Comparison of ENCODE assay signal across 19 cellular contexts in the genomic region with DNA sequence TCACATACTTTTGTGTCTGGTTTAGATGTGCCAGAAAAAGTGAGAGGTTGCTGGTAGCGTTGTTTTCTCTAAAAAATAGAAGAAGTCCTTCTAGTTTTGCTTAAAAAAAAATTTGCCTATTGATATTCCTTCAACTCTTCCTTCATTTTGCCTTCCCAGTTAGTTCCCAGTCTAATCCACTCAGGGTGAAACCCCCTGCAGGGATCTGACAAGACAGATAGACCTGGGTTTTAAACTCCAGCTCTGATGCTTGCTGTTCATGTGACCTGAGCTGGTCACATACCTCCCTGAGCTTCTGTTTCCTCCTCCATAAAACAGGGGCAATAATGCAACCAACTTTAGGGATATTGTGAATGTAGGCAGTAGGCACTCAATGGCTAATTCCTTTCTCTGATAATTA. TPM values are rescaled to one million over a fixed set of nuclear protein-coding genes. Genes with fewer than 3 reads are reported as not detected.
DNase-seq lines count a peak whose midpoint lies in the region; ATAC-seq and TF ChIP-seq lines count a peak whose summit lies in the region.
"Had no signal": no experiment of that assay in that cellular context is flagged by ENCODE, and none has a peak within 500 bp of the region (broad histone marks: within the 10 kb centered on the region; RNA-seq: fewer than 3 reads in every experiment).

No MANE protein-coding gene starts in this region.

- intact Hi-C loops in PC-9 (cut with micrococcal nuclease; ENCODE audit: unreplicated experiment): loop anchor here (5.0 kb wide), 2 partner anchors 41 to 166 kb away; a partner anchor contains a TSS

- peak overlapping the region; percentile 35 for H3K27ac Mint-ChIP-seq in memory B cell
- peak overlapping the region; percentile 70 for H3K27ac Mint-ChIP-seq in stimulated activated memory B cell treated with anti-CD40 and anti-IgM and Interleukin-4, amounts not matched to agents 10 μg/mL and 1 μg/mL and 100 μg/mL, for 72 hours
- no peak overlapping the region for H3K27ac Mint-ChIP-seq in stimulated activated effector memory CD8-positive, alpha-beta T cell treated with anti-CD3 and anti-CD28 coated beads, Interleukin-12 subunit alpha, Interleukin-12 subunit beta, amount 100 ng/mL, for 72 hours

- no peaks in the 10 kb centered on the region for H4K20me1 ChIP-seq in PC-9 (ENCODE audit: insufficient read depth)

- H3K4me3 ChIP-seq in PC-9: no peak overlapping the region
- H3K4me3 ChIP-seq: GM12878, SJSA1 had no signal

- no peaks in the 10 kb centered on the region for H3K36me3 ChIP-seq in PC-9 (ENCODE audit: low read depth)
- H3K36me3 ChIP-seq: SJSA1 had no signal

- no peaks in the 10 kb centered on the region for H3K9me3 Mint-ChIP-seq in memory B cell
- no peaks in the 10 kb centered on the region for H3K9me3 Mint-ChIP-seq in stimulated activated memory B cell treated with anti-CD40 and anti-IgM and Interleukin-4, amounts not matched to agents 10 μg/mL and 1 μg/mL and 100 μg/mL, for 72 hours
- H3K9me3 Mint-ChIP-seq in stimulated activated effector memory CD8-positive, alpha-beta T cell treated with anti-CD3 and anti-CD28 coated beads, Interleukin-12 subunit alpha, Interleukin-12 subunit beta, amount 100 ng/mL, for 72 hours: no peaks in the 10 kb centered on the region

- H3K9me3 ChIP-seq in PC-9 (ENCODE audit: insufficient read depth, low read depth): no peaks in the 10 kb centered on the region
- H3K9me3 ChIP-seq: SJSA1 had no signal

- H3K4me3 Mint-ChIP-seq in memory B cell: no peak overlapping the region
- no peak overlapping the region for H3K4me3 Mint-ChIP-seq in stimulated activated memory B cell treated with anti-CD40 and anti-IgM and Interleukin-4, amounts not matched to agents 10 μg/mL and 1 μg/mL and 100 μg/mL, for 72 hours
- no peak overlapping the region for H3K4me3 Mint-ChIP-seq in stimulated activated effector memory CD8-positive, alpha-beta T cell treated with anti-CD3 and anti-CD28 coated beads, Interleukin-12 subunit alpha, Interleukin-12 subunit beta, amount 100 ng/mL, for 72 hours

- H3K9me2 ChIP-seq in PC-9 (ENCODE audit: insufficient read depth): no peaks in the 10 kb centered on the region

- DNase-seq in NCI-H82 (lab: John Stamatoyannopoulos, UW) (peak; percentile 51), NCI-H82 treated with DMSO at 0.1 percent for 48 hours (lab: John Stamatoyannopoulos, UW; ENCODE audit: unreplicated experiment) (no peak), PC-9 (no peak), memory B cell (ENCODE audit: low spot score in 2 of 2) (no peak), kidney glomerular epithelial cell (lab: John Stamatoyannopoulos, UW) (no peak)
- DNase-seq in stimulated activated effector memory CD8-positive, alpha-beta T cell treated with anti-CD3 and anti-CD28 coated beads, Interleukin-12 subunit alpha, Interleukin-12 subunit beta, amount 100 ng/mL, for 72 hours (ENCODE audit: low spot score in 2 of 2): no peak
- DNase-seq: DND-41, HCEC 1CT, Karpas-422, MM.1S, NCI-H1092 treated with DMSO at 0.1 percent for 48 hours, NCI-H1694, NCI-H226, NCI-H526 had no signal

- H3K27me3 ChIP-seq in PC-9 (ENCODE audit: insufficient read depth, low read depth): no peaks in the 10 kb centered on the region
- H3K27me3 ChIP-seq: SJSA1 had no signal

- peaks cover 21% of the 10 kb centered on the region for H3K4me1 Mint-ChIP-seq in memory B cell
- H3K4me1 Mint-ChIP-seq in stimulated activated memory B cell treated with anti-CD40 and anti-IgM and Interleukin-4, amounts not matched to agents 10 μg/mL and 1 μg/mL and 100 μg/mL, for 72 hours: peaks cover 42% of the 10 kb centered on the region
- peaks cover 58% of the 10 kb centered on the region for H3K4me1 Mint-ChIP-seq in stimulated activated effector memory CD8-positive, alpha-beta T cell treated with anti-CD3 and anti-CD28 coated beads, Interleukin-12 subunit alpha, Interleukin-12 subunit beta, amount 100 ng/mL, for 72 hours

- peak overlapping the region; percentile 73 for H3K4me2 ChIP-seq in PC-9

- no peak overlapping the region for H2AFZ ChIP-seq in PC-9

- POLR2A ChIA-PET in PC-9 (lab: Charles Lee; ENCODE audit: unreplicated experiment): interaction anchor here (0.6 kb wide), 1 partner anchor 515 kb away, joined by 8 read pairs; no protein-coding TSS in a partner anchor

- no TSS peak for BruUV-seq in PC-9 (replicated peaks; lab: Mats Ljungman, UMichigan)

- no peaks in the 10 kb centered on the region for H3K36me3 Mint-ChIP-seq in memory B cell
- no peaks in the 10 kb centered on the region for H3K36me3 Mint-ChIP-seq in stimulated activated memory B cell treated with anti-CD40 and anti-IgM and Interleukin-4, amounts not matched to agents 10 μg/mL and 1 μg/mL and 100 μg/mL, for 72 hours
- H3K36me3 Mint-ChIP-seq in stimulated activated effector memory CD8-positive, alpha-beta T cell treated with anti-CD3 and anti-CD28 coated beads, Interleukin-12 subunit alpha, Interleukin-12 subunit beta, amount 100 ng/mL, for 72 hours: no peaks in the 10 kb centered on the region

- TF ChIP-seq CTCF in PC-9 (conservative IDR thresholded peaks at IDR 0.05): no peak

- peaks cover 46% of the 10 kb centered on the region for H3F3A ChIP-seq in PC-9 (ENCODE audit: insufficient read depth, low read depth)

- CTCF ChIA-PET in PC-9 (lab: Charles Lee): no interaction called here

- H3K79me2 ChIP-seq in PC-9 (ENCODE audit: low read depth): no peaks in the 10 kb centered on the region

- H3K4me1 ChIP-seq in PC-9 (replicated peaks; ENCODE audit: insufficient read depth): peaks cover 70% of the 10 kb centered on the region

- ATAC-seq in memory B cell (ENCODE audit: low read depth) (no peak), GM21390 (IDR thresholded peaks at IDR 0.05; ENCODE audit: unreplicated experiment) (no peak)
- ATAC-seq in stimulated activated memory B cell treated with anti-CD40 and anti-IgM and Interleukin-4, amounts not matched to agents 10 μg/mL and 1 μg/mL and 100 μg/mL, for 72 hours: no peak
- no peak for ATAC-seq in stimulated activated effector memory CD8-positive, alpha-beta T cell treated with anti-CD3 and anti-CD28 coated beads, Interleukin-12 subunit alpha, Interleukin-12 subunit beta, amount 100 ng/mL, for 72 hours
- ATAC-seq: GM12878 had no signal

- H3K27ac ChIP-seq in PC-9: no peak overlapping the region
- H3K27ac ChIP-seq: 22Rv1, SJSA1 had no signal

- no peaks in the 10 kb centered on the region for H3K27me3 Mint-ChIP-seq in memory B cell
- H3K27me3 Mint-ChIP-seq in stimulated activated memory B cell treated with anti-CD40 and anti-IgM and Interleukin-4, amounts not matched to agents 10 μg/mL and 1 μg/mL and 100 μg/mL, for 72 hours: no peaks in the 10 kb centered on the region

RNA-seq across cellular contexts. Expression of a gene that starts 18.6 kb away (rescaled TPM):
- total RNA-seq in PC-9 (2021): 7.8 and 10.3 TPM in 2 replicates

RNA-seq across cellular contexts. Expression of a gene that starts 39.6 kb away (rescaled TPM):
- 69.8 and 70.7 TPM in 2 replicates for total RNA-seq in PC-9 (2021)
